Comparison of ENCODE assay signal across 10 cellular contexts in genomic region chr2:177143444-177143843, GRCh38.
A peak's percentile ranks its signal among the peaks of the same experiment; 100 is the strongest.
DNase-seq lines count a peak whose midpoint lies in the region; ATAC-seq and TF ChIP-seq lines count a peak whose summit lies in the region.
"Had no signal": no experiment of that assay in that cellular context is flagged by ENCODE, and none has a peak within 500 bp of the region (broad histone marks: within the 10 kb centered on the region; RNA-seq: fewer than 3 reads in every experiment).

No MANE protein-coding gene starts in this region.

- no peaks in the 10 kb centered on the region for H3F3A ChIP-seq in MM.1S (ENCODE audit: insufficient read depth, low read length)

- H2BK15ac ChIP-seq in mesendoderm (replicated peaks; ENCODE audit: low read depth) = no peak overlapping the region

- H3K27ac Mint-ChIP-seq in activated CD4-positive, alpha-beta T cell treated with anti-CD3 and anti-CD28 coated beads, Interleukin-2, amount 10 ng/mL, durations not matched to agents 7 days and 5 days = no peak overlapping the region

- H3K79me1 ChIP-seq in mesendoderm (ENCODE audit: low read length) = no peaks in the 10 kb centered on the region

- H3K56ac ChIP-seq in mesendoderm (ENCODE audit: low read length) = no peak overlapping the region

- H3K27ac ChIP-seq in mesendoderm (ENCODE audit: low read depth, low read length) (no peak overlapping the region), MM.1S (ENCODE audit: low read length) (no peak overlapping the region)
- H3K27ac ChIP-seq: ascending aorta had no signal

- CTCF ChIA-PET in activated CD4-positive, alpha-beta T cell treated with anti-CD3 and anti-CD28 coated beads, Interleukin-2, amount 10 ng/mL, durations not matched to agents 7 days and 5 days (lab: Charles Lee) = interaction anchor here (0.7 kb wide), 1 partner anchor 13 kb away, joined by 6 read pairs; no protein-coding TSS in a partner anchor

- H3K4me1 Mint-ChIP-seq in activated CD4-positive, alpha-beta T cell treated with anti-CD3 and anti-CD28 coated beads, Interleukin-2, amount 10 ng/mL, durations not matched to agents 7 days and 5 days = peaks cover 10% of the 10 kb centered on the region

- H3K4me1 ChIP-seq in mesendoderm (ENCODE audit: control insufficient read depth, low read depth, low read length) (no peaks in the 10 kb centered on the region), MM.1S (ENCODE audit: low read length) (peaks cover 14% of the 10 kb centered on the region)

- POLR2A ChIA-PET in activated CD4-positive, alpha-beta T cell treated with anti-CD3 and anti-CD28 coated beads, Interleukin-2, amount 10 ng/mL, durations not matched to agents 7 days and 5 days (lab: Charles Lee) = no interaction called here

- no peak for TF ChIP-seq CTCF in MM.1S (IDR thresholded peaks at IDR 0.05; ENCODE audit: low read length)

- H3K9me3 Mint-ChIP-seq in activated CD4-positive, alpha-beta T cell treated with anti-CD3 and anti-CD28 coated beads, Interleukin-2, amount 10 ng/mL, durations not matched to agents 7 days and 5 days = no peaks in the 10 kb centered on the region

- H3K4me3 Mint-ChIP-seq in activated CD4-positive, alpha-beta T cell treated with anti-CD3 and anti-CD28 coated beads, Interleukin-2, amount 10 ng/mL, durations not matched to agents 7 days and 5 days = no peak overlapping the region

- no peak overlapping the region for H3K9ac ChIP-seq in mesendoderm (ENCODE audit: low read length)
- H3K9ac ChIP-seq in MM.1S (ENCODE audit: low read length) = no peak overlapping the region

- H3K27me3 Mint-ChIP-seq in activated CD4-positive, alpha-beta T cell treated with anti-CD3 and anti-CD28 coated beads, Interleukin-2, amount 10 ng/mL, durations not matched to agents 7 days and 5 days = peaks cover 47% of the 10 kb centered on the region

- H3K4me2 ChIP-seq in mesendoderm (ENCODE audit: low read length) (no peak overlapping the region), MM.1S (ENCODE audit: low read depth, low read length) (no peak overlapping the region)

- H3K9me3 ChIP-seq in MG63 (no peaks in the 10 kb centered on the region), MM.1S (replicated peaks; ENCODE audit: insufficient read depth, low read length) (no peaks in the 10 kb centered on the region)
- H3K9me3 ChIP-seq: ascending aorta had no signal

- peaks cover 19% of the 10 kb centered on the region for H3K27me3 ChIP-seq in MG63
- H3K27me3 ChIP-seq in mesendoderm (ENCODE audit: insufficient read depth, low read length, poor library complexity) = peaks cover 3% of the 10 kb centered on the region
- H3K27me3 ChIP-seq in MM.1S (replicated peaks; ENCODE audit: insufficient read depth, low read length) = 0 out of 2 replicates have a peak, but pooled peaks cover 6% of the 10 kb centered on the region

- H2BK120ac ChIP-seq in mesendoderm (ENCODE audit: low read depth, low read length) = no peak overlapping the region

- peak; percentile 65 for DNase-seq in Daoy (ENCODE audit: low read depth)
- DNase-seq in MG63 = peak; percentile 59
- peak; percentile 96 for DNase-seq in dermis blood vessel endothelial cell
- peak; percentile 66 for DNase-seq in mesendoderm
- no peak for DNase-seq in MM.1S
- DNase-seq in activated CD4-positive, alpha-beta T cell treated with anti-CD3 and anti-CD28 coated beads, Interleukin-2, amount 10 ng/mL, durations not matched to agents 7 days and 5 days = no peak
- DNase-seq: activated CD4-positive, alpha-beta T cell treated with anti-CD3 and anti-CD28 coated beads, Interleukin-2, amount 50 U/mL, for 48 hours had no signal

- no peaks in the 10 kb centered on the region for H3K36me3 Mint-ChIP-seq in activated CD4-positive, alpha-beta T cell treated with anti-CD3 and anti-CD28 coated beads, Interleukin-2, amount 10 ng/mL, durations not matched to agents 7 days and 5 days (ENCODE audit: low read depth)

- WGBS in mesendoderm (ENCODE audit: extremely low coverage, insufficient coverage, low lambda C conversion rate) = no CpG with 5 or more reads among the region's 5 CpGs

- H3K79me2 ChIP-seq in mesendoderm (ENCODE audit: control insufficient read depth, insufficient read depth, low read length) (no peaks in the 10 kb centered on the region), MM.1S (ENCODE audit: low read length) (no peaks in the 10 kb centered on the region)

- H4K8ac ChIP-seq in mesendoderm (ENCODE audit: low read depth, low read length) = no peak overlapping the region

- H3K4ac ChIP-seq in mesendoderm (ENCODE audit: low read depth, low read length) = no peak overlapping the region

- no peak overlapping the region for H2AK5ac ChIP-seq in mesendoderm (ENCODE audit: low read length)

- H3K4me3 ChIP-seq in MG63 = no peak overlapping the region
- no peak overlapping the region for H3K4me3 ChIP-seq in mesendoderm (ENCODE audit: low read length)
- H3K4me3 ChIP-seq in MM.1S (ENCODE audit: low read length) = no peak overlapping the region
- H3K4me3 ChIP-seq: ascending aorta had no signal

- ATAC-seq in HG03439 (IDR thresholded peaks at IDR 0.05; ENCODE audit: unreplicated experiment) = no peak
- no peak for ATAC-seq in HG03045 (IDR thresholded peaks at IDR 0.05; ENCODE audit: unreplicated experiment)

- no peaks in the 10 kb centered on the region for H3K9me2 ChIP-seq in MM.1S (replicated peaks; ENCODE audit: insufficient read depth, low read length)

- H3K36me3 ChIP-seq in MG63 = no peaks in the 10 kb centered on the region
- H3K36me3 ChIP-seq in mesendoderm (ENCODE audit: control insufficient read depth, insufficient read depth, low read length) = no peaks in the 10 kb centered on the region
- H3K36me3 ChIP-seq in MM.1S (replicated peaks; ENCODE audit: insufficient read depth, low read length) = no peaks in the 10 kb centered on the region
- H3K36me3 ChIP-seq: ascending aorta had no signal

- no peak overlapping the region for H2BK5ac ChIP-seq in mesendoderm (ENCODE audit: low read length)

- H4K20me1 ChIP-seq in MM.1S (ENCODE audit: insufficient read depth, low read length) = no peaks in the 10 kb centered on the region

- H3K18ac ChIP-seq in mesendoderm (ENCODE audit: low read length) = no peak overlapping the region

- no peak overlapping the region for H4K5ac ChIP-seq in mesendoderm (ENCODE audit: low read length)

- no peak overlapping the region for H3K23ac ChIP-seq in mesendoderm (ENCODE audit: low read length)

- H2AFZ ChIP-seq in MM.1S (ENCODE audit: low read length) = no peak overlapping the region

Comparison
In these comparisons a context has a peak if more than half of its experiments do, and no peak if none do; other contexts are left out.
1. DNase-seq: peak in Daoy (single experiment), MG63 (single experiment), dermis blood vessel endothelial cell (single experiment) and mesendoderm (single experiment); none in MM.1S (single experiment) and activated CD4-positive, alpha-beta T cell treated with anti-CD3 and anti-CD28 coated beads, Interleukin-2, amount 10 ng/mL, durations not matched to agents 7 days and 5 days (single experiment).